14 cellular contexts compared by ENCODE assay signal in the genomic region with DNA sequence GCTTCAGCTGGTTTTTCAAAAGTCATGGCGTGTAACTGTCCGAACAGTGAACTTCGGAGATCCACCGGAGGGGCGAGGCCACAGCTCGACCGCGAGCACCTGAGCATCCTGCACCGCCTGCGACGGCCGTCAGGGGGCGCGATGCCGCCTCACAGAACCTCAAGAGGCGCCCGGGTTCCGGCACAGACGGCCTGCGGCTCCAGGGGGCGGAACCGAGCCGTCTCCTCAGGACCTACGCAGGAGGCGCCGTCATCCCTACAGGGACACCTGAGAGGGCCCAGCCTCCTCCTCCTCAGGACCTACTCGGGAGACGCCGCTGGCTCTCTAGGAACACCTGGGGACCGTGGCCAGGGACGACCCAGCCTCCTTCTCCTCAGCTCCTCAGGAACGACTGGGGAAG. TPM values are rescaled to one million over a fixed set of nuclear protein-coding genes. Genes with fewer than 3 reads are reported as not detected.
A peak's percentile ranks its signal among the peaks of the same experiment; 100 is the strongest.
DNase-seq lines count a peak whose midpoint lies in the region; ATAC-seq, FAIRE-seq and TF ChIP-seq lines count a peak whose summit lies in the region.
"Not testable (repeated sequence)": the region's sequence is repeated elsewhere in the genome, so short reads cannot be mapped to it uniquely, and the experiment has no call there.
"Had no signal": no experiment of that assay in that cellular context is flagged by ENCODE, and none has a peak within 500 bp of the region (broad histone marks: within the 10 kb centered on the region; RNA-seq: fewer than 3 reads in every experiment).

No MANE protein-coding gene starts in this region.

- H3K9ac ChIP-seq in keratinocyte (ENCODE audit: control insufficient read depth, extremely low read depth, insufficient read depth, low read length): peak overlapping the region; percentile 36

- H3K27ac ChIP-seq in CD4-positive, alpha-beta memory T cell (ENCODE audit: low read depth, low read length); keratinocyte (ENCODE audit: control insufficient read depth, insufficient read depth, low read length): not testable (repeated sequence)
- H3K27ac ChIP-seq in RWPE2 (ENCODE audit: poor library complexity, severe bottlenecking): peak overlapping the region; percentile 62

- not testable (repeated sequence) for H4K20me1 ChIP-seq in keratinocyte (ENCODE audit: control insufficient read depth, extremely low read depth, insufficient read depth, low read length)

- H3K36me3 Mint-ChIP-seq in CD4-positive, alpha-beta memory T cell; osteocyte (ENCODE audit: unreplicated experiment): not testable (repeated sequence)

- not testable (repeated sequence) for H3K4me2 ChIP-seq in keratinocyte (ENCODE audit: control insufficient read depth, extremely low read depth, insufficient read depth, low read depth, low read length)

- H3K9me3 Mint-ChIP-seq in CD4-positive, alpha-beta memory T cell; osteocyte (ENCODE audit: unreplicated experiment): not testable (repeated sequence)

- peak; percentile 98 for ATAC-seq in RWPE2 (ENCODE audit: low read depth)

- POLR2A ChIA-PET in CD4-positive, alpha-beta memory T cell (lab: Charles Lee; ENCODE audit: partially characterized antibody): not testable (repeated sequence)

- CTCF ChIA-PET in CD4-positive, alpha-beta memory T cell (lab: Charles Lee; ENCODE audit: partially characterized antibody): not testable (repeated sequence)

- not testable (repeated sequence) for FAIRE-seq in keratinocyte (lab: Jason Lieb, UNC)

- dilution Hi-C loops in keratinocyte (cut with MboI; ENCODE audit: extremely low pct_ligation_motif_present, low sequenced_read_pairs): not testable (repeated sequence)

- H3K27me3 Mint-ChIP-seq in CD4-positive, alpha-beta memory T cell: not testable (repeated sequence)
- peaks cover 19% of the 10 kb centered on the region for H3K27me3 Mint-ChIP-seq in osteocyte (ENCODE audit: unreplicated experiment)

- not testable (repeated sequence) for H3K9me3 ChIP-seq in CD4-positive, alpha-beta memory T cell (ENCODE audit: control insufficient read depth in 1 of 2, low read length in 2 of 2); RWPE2 (ENCODE audit: severe bottlenecking); keratinocyte (ENCODE audit: control insufficient read depth, low read depth, low read length)

- not testable (repeated sequence) for H2AFZ ChIP-seq in keratinocyte (ENCODE audit: control insufficient read depth, low read length)

- peak overlapping the region in 1 of 7 donors; percentile 53 for H3K27ac Mint-ChIP-seq in CD4-positive, alpha-beta memory T cell
- H3K27ac Mint-ChIP-seq in osteocyte (ENCODE audit: unreplicated experiment): not testable (repeated sequence)

- H3K4me3 Mint-ChIP-seq in CD4-positive, alpha-beta memory T cell; osteocyte (ENCODE audit: unreplicated experiment): not testable (repeated sequence)

- intact Hi-C loops in CD4-positive, alpha-beta memory T cell (cut with micrococcal nuclease): not testable (repeated sequence)

- TF ChIP-seq CTCF in HFF-Myc (IDR thresholded peaks at IDR 0.05; ENCODE audit: low read depth, low read length, missing control alignments): peak; percentile 19
- peak; percentile 70 for TF ChIP-seq CTCF in RWPE2 (IDR thresholded peaks at IDR 0.05; ENCODE audit: poor library complexity, severe bottlenecking)
- peak; percentile 27 for TF ChIP-seq CTCF in choroid plexus epithelial cell (conservative IDR thresholded peaks at IDR 0.05; ENCODE audit: low read depth, low read length)
- peak in 1 of 3 experiments; percentile 7 for TF ChIP-seq CTCF in keratinocyte (optimal IDR thresholded peaks at IDR 0.05 in 1 of 3, IDR thresholded peaks at IDR 0.05 in 1 of 3, conservative IDR thresholded peaks at IDR 0.05 in 1 of 3; ENCODE audit: extremely low read depth in 1 of 3, insufficient read depth in 2 of 3, low read length in 3 of 3)
- TF ChIP-seq CTCF in osteocyte (IDR thresholded peaks at IDR 0.05): peak; percentile 47

- not testable (repeated sequence) for H3K9me1 ChIP-seq in keratinocyte (ENCODE audit: control insufficient read depth, extremely low read depth, insufficient read depth, low read length)

- H3K4me3 ChIP-seq in CD4-positive, alpha-beta memory T cell (ENCODE audit: low read length in 2 of 2); HFF-Myc (replicated peaks; ENCODE audit: low read depth, low read length); choroid plexus epithelial cell (ENCODE audit: low read depth, low read length); keratinocyte (ENCODE audit: control insufficient read depth in 2 of 3, extremely low read depth in 1 of 3, insufficient read depth in 2 of 3, low read depth in 1 of 3, low read length in 3 of 3): not testable (repeated sequence)
- peak overlapping the region; percentile 46 for H3K4me3 ChIP-seq in RWPE2 (ENCODE audit: severe bottlenecking)

- not testable (repeated sequence) for H3K36me3 ChIP-seq in CD4-positive, alpha-beta memory T cell (ENCODE audit: insufficient read depth, low read length); RWPE2 (ENCODE audit: low read depth); keratinocyte (ENCODE audit: control insufficient read depth in 2 of 2, extremely low read depth in 1 of 2, insufficient read depth in 2 of 2, low read length in 2 of 2)

- DNase-seq in CD4-positive, alpha-beta memory T cell: peak; percentile 22 to 77 (median 67)
- DNase-seq in HFF-Myc (ENCODE audit: extremely low read depth, low read depth); keratinocyte (ENCODE audit: low read depth, low spot score); osteocyte (ENCODE audit: extremely low spot score, unreplicated experiment): not testable (repeated sequence)
- DNase-seq in RWPE2 (ENCODE audit: low spot score) (peak; percentile 92), activated T-cell treated with anti-CD3 and anti-CD28 coated beads for 4 hours (peak; percentile 19), choroid plexus epithelial cell (ENCODE audit: low read depth) (peak; percentile 13)
- DNase-seq in stimulated activated CD8-positive, alpha-beta memory T cell treated with anti-CD3 and anti-CD28 coated beads, Interleukin-2, amount 100 ng/mL, for 48 hours (ENCODE audit: low read depth in 2 of 2): peak; percentile 47 to 59

- H3K79me2 ChIP-seq in keratinocyte (ENCODE audit: control insufficient read depth, insufficient read depth, low read length): not testable (repeated sequence)

- H3K27me3 ChIP-seq in CD4-positive, alpha-beta memory T cell (ENCODE audit: insufficient read depth, low read length); RWPE2 (ENCODE audit: insufficient read depth, poor library complexity, severe bottlenecking); keratinocyte (ENCODE audit: control insufficient read depth, extremely low read depth, insufficient read depth, low read length): not testable (repeated sequence)

- not testable (repeated sequence) for H3K4me1 Mint-ChIP-seq in CD4-positive, alpha-beta memory T cell; osteocyte (ENCODE audit: unreplicated experiment)

- H3K4me1 ChIP-seq in CD4-positive, alpha-beta memory T cell (ENCODE audit: insufficient read depth, low read length); RWPE2 (ENCODE audit: insufficient read depth, poor library complexity, severe bottlenecking); keratinocyte (ENCODE audit: control insufficient read depth, extremely low read depth, insufficient read depth, low read length): not testable (repeated sequence)

RNA-seq across cellular contexts. Expression of gene PRDM7, which starts 29.1 kb away (rescaled TPM):
- total RNA-seq in CD4-positive, alpha-beta memory T cell: not detected
- polyA plus RNA-seq in CD4-positive, alpha-beta memory T cell: not detected
- not detected in 3 replicates for polyA plus RNA-seq in keratinocyte
- polyA plus RNA-seq in keratinocyte (2011; ENCODE audit: low read depth): not detected
- not detected in 2 replicates for polyA plus RNA-seq in keratinocyte (2011; cell fraction: cytosol; rRNA removed)
- polyA plus RNA-seq in keratinocyte (2011; cell fraction: nucleus; rRNA removed): not detected in 2 replicates
- polyA plus RNA-seq in keratinocyte (2012; ENCODE audit: low replicate concordance): not detected in 2 replicates
- not detected in 3 replicates for polyA minus RNA-seq in keratinocyte
- not detected for polyA minus RNA-seq in keratinocyte (2011; cell fraction: cytosol; rRNA and poly(A)+ RNA removed)
- not detected in 2 replicates for polyA minus RNA-seq in keratinocyte (2011; cell fraction: nucleus; rRNA and poly(A)+ RNA removed)
- total RNA-seq in osteocyte: not detected in 2 replicates
- total RNA-seq: astrocyte, left ventricle myocardium inferior, Peyer's patch, sciatic nerve, ureter had no signal
- polyA plus RNA-seq: esophagus had no signal
